In the genomic region with DNA sequence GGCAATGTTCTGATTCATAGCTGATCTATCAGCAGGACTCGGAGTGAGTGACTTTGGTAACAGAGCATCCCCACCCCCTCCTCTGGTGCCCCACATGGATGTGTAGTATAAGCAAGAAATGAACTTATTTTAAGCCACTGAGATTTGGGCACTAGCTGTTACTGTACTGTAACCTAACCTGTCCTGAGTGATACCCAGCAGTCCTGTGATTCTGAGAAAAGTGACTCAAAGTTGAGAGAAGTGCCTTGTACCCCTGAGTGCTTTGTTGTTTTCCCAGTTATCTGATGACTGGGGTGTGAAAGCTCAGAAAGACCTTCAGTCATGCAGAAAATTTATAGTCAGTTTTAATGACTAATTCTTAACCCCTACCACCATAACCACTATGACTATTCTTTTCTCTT, we compare ENCODE assay signal across 1 cellular context.
TF ChIP-seq lines count a peak whose summit lies in the region.

No MANE protein-coding gene starts in this region.

TF ChIP-seq in GM23338, 12 proteins besides CTCF, POLR2A, EP300 and RAD21 (continued from another document):
- TF ChIP-seq, protein P1, sequence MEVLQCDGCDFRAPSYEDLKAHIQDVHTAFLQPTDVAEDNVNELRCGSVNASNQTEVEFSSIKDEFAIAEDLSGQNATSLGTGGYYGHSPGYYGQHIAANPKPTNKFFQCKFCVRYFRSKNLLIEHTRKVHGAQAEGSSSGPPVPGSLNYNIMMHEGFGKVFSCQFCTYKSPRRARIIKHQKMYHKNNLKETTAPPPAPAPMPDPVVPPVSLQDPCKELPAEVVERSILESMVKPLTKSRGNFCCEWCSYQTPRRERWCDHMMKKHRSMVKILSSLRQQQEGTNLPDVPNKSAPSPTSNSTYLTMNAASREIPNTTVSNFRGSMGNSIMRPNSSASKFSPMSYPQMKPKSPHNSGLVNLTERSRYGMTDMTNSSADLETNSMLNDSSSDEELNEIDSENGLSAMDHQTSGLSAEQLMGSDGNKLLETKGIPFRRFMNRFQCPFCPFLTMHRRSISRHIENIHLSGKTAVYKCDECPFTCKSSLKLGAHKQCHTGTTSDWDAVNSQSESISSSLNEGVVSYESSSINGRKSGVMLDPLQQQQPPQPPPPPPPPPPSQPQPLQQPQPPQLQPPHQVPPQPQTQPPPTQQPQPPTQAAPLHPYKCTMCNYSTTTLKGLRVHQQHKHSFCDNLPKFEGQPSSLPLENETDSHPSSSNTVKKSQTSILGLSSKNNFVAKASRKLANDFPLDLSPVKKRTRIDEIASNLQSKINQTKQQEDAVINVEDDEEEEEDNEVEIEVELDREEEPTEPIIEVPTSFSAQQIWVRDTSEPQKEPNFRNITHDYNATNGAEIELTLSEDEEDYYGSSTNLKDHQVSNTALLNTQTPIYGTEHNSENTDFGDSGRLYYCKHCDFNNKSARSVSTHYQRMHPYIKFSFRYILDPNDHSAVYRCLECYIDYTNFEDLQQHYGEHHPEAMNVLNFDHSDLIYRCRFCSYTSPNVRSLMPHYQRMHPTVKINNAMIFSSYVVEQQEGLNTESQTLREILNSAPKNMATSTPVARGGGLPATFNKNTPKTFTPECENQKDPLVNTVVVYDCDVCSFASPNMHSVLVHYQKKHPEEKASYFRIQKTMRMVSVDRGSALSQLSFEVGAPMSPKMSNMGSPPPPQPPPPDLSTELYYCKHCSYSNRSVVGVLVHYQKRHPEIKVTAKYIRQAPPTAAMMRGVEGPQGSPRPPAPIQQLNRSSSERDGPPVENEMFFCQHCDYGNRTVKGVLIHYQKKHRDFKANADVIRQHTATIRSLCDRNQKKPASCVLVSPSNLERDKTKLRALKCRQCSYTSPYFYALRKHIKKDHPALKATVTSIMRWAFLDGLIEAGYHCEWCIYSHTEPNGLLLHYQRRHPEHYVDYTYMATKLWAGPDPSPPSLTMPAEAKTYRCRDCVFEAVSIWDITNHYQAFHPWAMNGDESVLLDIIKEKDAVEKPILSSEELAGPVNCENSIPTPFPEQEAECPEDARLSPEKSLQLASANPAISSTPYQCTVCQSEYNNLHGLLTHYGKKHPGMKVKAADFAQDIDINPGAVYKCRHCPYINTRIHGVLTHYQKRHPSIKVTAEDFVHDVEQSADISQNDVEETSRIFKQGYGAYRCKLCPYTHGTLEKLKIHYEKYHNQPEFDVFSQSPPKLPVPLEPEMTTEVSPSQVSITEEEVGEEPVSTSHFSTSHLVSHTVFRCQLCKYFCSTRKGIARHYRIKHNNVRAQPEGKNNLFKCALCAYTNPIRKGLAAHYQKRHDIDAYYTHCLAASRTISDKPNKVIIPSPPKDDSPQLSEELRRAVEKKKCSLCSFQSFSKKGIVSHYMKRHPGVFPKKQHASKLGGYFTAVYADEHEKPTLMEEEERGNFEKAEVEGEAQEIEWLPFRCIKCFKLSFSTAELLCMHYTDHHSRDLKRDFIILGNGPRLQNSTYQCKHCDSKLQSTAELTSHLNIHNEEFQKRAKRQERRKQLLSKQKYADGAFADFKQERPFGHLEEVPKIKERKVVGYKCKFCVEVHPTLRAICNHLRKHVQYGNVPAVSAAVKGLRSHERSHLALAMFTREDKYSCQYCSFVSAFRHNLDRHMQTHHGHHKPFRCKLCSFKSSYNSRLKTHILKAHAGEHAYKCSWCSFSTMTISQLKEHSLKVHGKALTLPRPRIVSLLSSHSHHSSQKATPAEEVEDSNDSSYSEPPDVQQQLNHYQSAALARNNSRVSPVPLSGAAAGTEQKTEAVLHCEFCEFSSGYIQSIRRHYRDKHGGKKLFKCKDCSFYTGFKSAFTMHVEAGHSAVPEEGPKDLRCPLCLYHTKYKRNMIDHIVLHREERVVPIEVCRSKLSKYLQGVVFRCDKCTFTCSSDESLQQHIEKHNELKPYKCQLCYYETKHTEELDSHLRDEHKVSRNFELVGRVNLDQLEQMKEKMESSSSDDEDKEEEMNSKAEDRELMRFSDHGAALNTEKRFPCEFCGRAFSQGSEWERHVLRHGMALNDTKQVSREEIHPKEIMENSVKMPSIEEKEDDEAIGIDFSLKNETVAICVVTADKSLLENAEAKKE (CRISPR knock-in tag; IDR thresholded peaks at IDR 0.05) = no peak
- TF ChIP-seq STAT1 (IDR thresholded peaks at IDR 0.05; ENCODE audit: unreplicated experiment) (no peak), CREB1 (CRISPR knock-in tag; IDR thresholded peaks at IDR 0.05; ENCODE audit: low read depth) (no peak)
